In genomic region chr2:232889876-232890401, GRCh38 we compare ENCODE assay signal across 26 cellular contexts. TPM values are rescaled to one million over a fixed set of nuclear protein-coding genes. Genes with fewer than 3 reads are reported as not detected.
DNase-seq lines count a peak whose midpoint lies in the region; ATAC-seq and TF ChIP-seq lines count a peak whose summit lies in the region.
"Had no signal": no experiment of that assay in that cellular context is flagged by ENCODE, and none has a peak within 500 bp of the region (broad histone marks: within the 10 kb centered on the region; RNA-seq: fewer than 3 reads in every experiment).

No MANE protein-coding gene starts in this region.

- H3K9me3 ChIP-seq in stomach: no peaks in the 10 kb centered on the region
- H3K9me3 ChIP-seq: BLaER1 treated with 17β-estradiol and CSF1 and Interleukin-3, amounts not matched to agents 10 nM and 100 nM; heart right ventricle; right lobe of liver; SJCRH30; spleen; transverse colon had no signal

- WGBS in stomach, 5 donors: 89 to 97% (median 91%) methylated on average over 3 to 5 of the region's 5 CpGs

- ATAC-seq in GM19397 (IDR thresholded peaks at IDR 0.05; ENCODE audit: unreplicated experiment): no peak
- ATAC-seq: GM12878; stimulated activated naive CD8-positive, alpha-beta T cell treated with anti-CD3 and anti-CD28 coated beads, Interleukin-15, amount 100 ng/mL, for 72 hours had no signal

- TF ChIP-seq CTCF in LNCaP clone FGC (IDR thresholded peaks at IDR 0.05; ENCODE audit: control insufficient read depth, extremely low read depth, insufficient read depth): no peak
- no peak for TF ChIP-seq CTCF in stomach (IDR thresholded peaks at IDR 0.05)

- peaks cover 0 to 61% (median 0%) of the 10 kb centered on the region in 3 donors for H3K27me3 ChIP-seq in stomach
- H3K27me3 ChIP-seq: BLaER1 treated with 17β-estradiol and CSF1 and Interleukin-3, amounts not matched to agents 10 nM and 100 nM; right lobe of liver had no signal

- no peak for TF ChIP-seq POLR2A in stomach (IDR thresholded peaks at IDR 0.05)

- H3K4me1 ChIP-seq in stomach: peaks cover 0 to 5% (median 0%) of the 10 kb centered on the region in 4 donors
- H3K4me1 ChIP-seq: right lobe of liver, transverse colon had no signal

- no peak overlapping the region for H3K27ac ChIP-seq in stomach
- H3K27ac ChIP-seq: BLaER1 treated with 17β-estradiol and CSF1 and Interleukin-3, amounts not matched to agents 10 nM and 100 nM; heart right ventricle; right lobe of liver; SJCRH30; spleen; transverse colon; WERI-Rb-1 had no signal

- peaks cover 0 to 12% (median 3%) of the 10 kb centered on the region in 4 donors for H3K36me3 ChIP-seq in stomach
- H3K36me3 ChIP-seq: BLaER1 treated with 17β-estradiol and CSF1 and Interleukin-3, amounts not matched to agents 10 nM and 100 nM; heart right ventricle; SJCRH30; spleen; transverse colon; WERI-Rb-1 had no signal

- DNase-seq in activated CD8-positive, alpha-beta memory T cell treated with anti-CD3 and anti-CD28 coated beads, Interleukin-2, amount 50 U/mL, for 48 hours: peak; percentile 28
- DNase-seq in activated CD8-positive, alpha-beta memory T cell treated with anti-CD3 and anti-CD28 coated beads, Interleukin-2, amount 50 U/mL, for 4 hours: no peak
- DNase-seq in LNCaP clone FGC (ENCODE audit: low read depth) (no peak), islet precursor cell (peak; percentile 38), stomach (peak; percentile 4), NCI-H1092 (lab: John Stamatoyannopoulos, UW) (no peak), H4 (ENCODE audit: low spot score) (no peak)
- DNase-seq: activated CD4-positive, alpha-beta T cell treated with anti-CD3 and anti-CD28 coated beads, Interleukin-2, amount 10 ng/mL, durations not matched to agents 24 days and 14 days; activated T-cell treated with anti-CD3 and anti-CD28 coated beads, Interleukin-2, amount 50 U/mL, for 24 hours; central memory CD4-positive, alpha-beta T cell; foreskin melanocyte; heart right ventricle; Karpas-422; kidney glomerular epithelial cell; NCI-H82; SJCRH30; stimulated activated naive CD8-positive, alpha-beta T cell treated with anti-CD3 and anti-CD28 coated beads, Interleukin-15, amount 100 ng/mL, for 72 hours; SW 1271; T-helper 9 cell; transverse colon; WERI-Rb-1 had no signal

- TF ChIP-seq EP300 in stomach (IDR thresholded peaks at IDR 0.05): no peak

- intact Hi-C loops in stomach (cut with DNase I; ENCODE audit: low total_unique reads): no loop called here

- H3K4me3 ChIP-seq in LNCaP clone FGC (ENCODE audit: low read depth, low read length) (peak overlapping the region; percentile 63), stomach (no peak overlapping the region)
- H3K4me3 ChIP-seq: BLaER1 treated with 17β-estradiol and CSF1 and Interleukin-3, amounts not matched to agents 10 nM and 100 nM; GM12878; right lobe of liver; transverse colon had no signal

RNA-seq across cellular contexts. Expression of gene SNORC, which starts 19.9 kb away (rescaled TPM):
- 10 to 100 TPM in 2 of 5 donors, 1 to 10 TPM in 1, under 1 TPM in 1, not detected in 1; 0.55 to 23.8 (median 7.1) TPM for total RNA-seq in stomach
- polyA plus RNA-seq in stomach: 1 to 10 TPM; 2.1 to 7.5 (median 6.3) TPM
- total RNA-seq in H4 (2014; rRNA removed; shearing (Covaris generic)): 0.10 and 0.25 TPM in 2 replicates

Comparison
In these comparisons a context has a peak if more than half of its experiments do, and no peak if none do; other contexts are left out.
1. DNase-seq: peak in activated CD8-positive, alpha-beta memory T cell treated with anti-CD3 and anti-CD28 coated beads, Interleukin-2, amount 50 U/mL, for 48 hours (single experiment), islet precursor cell (single experiment) and stomach (single experiment); none in activated CD8-positive, alpha-beta memory T cell treated with anti-CD3 and anti-CD28 coated beads, Interleukin-2, amount 50 U/mL, for 4 hours (single experiment), LNCaP clone FGC (single experiment), NCI-H1092 (single experiment) and H4 (single experiment).